1 cellular context compared by ENCODE assay signal in the genomic region with DNA sequence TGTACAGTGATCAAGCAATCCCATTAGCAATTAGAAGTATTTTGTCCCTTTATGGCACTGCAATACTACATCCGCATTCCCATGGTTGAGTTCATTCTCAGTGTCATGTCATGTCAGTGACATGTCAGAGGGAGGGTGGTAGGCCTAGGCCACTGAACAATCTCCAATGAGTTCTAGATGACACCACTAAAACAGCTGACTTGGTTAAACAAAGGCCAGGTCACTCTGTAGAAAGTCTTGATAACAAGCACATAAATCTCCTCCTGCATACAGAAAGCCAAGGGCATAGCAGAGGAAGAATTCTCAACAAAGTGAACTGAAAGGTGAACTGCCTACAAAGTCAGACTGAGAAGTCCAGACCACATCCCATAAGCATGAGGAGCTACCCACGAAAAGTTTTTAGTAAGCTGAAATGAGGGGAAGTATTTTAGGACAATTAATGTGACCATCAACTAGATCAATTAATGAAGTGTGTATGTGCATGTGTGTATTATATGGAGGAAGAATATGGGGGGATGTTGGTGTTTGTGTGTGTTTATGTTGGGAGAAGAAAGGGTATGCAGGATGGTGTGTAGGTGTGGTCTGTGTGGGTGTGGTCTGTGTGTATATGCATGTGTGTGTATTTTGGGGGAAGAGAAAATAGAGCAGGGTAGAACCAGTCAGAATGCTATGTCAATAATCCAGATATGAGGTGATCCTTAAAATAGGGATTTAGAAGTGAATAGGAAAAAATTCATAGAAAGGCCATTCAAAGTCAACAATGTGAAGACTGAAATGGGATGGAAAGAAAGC.
TF ChIP-seq lines count a peak whose summit lies in the region.

No MANE protein-coding gene starts in this region.

TF ChIP-seq in GM12878, 131 proteins besides CTCF, POLR2A, EP300 and RAD21 (continued from another document):
- TF ChIP-seq, protein P1, sequence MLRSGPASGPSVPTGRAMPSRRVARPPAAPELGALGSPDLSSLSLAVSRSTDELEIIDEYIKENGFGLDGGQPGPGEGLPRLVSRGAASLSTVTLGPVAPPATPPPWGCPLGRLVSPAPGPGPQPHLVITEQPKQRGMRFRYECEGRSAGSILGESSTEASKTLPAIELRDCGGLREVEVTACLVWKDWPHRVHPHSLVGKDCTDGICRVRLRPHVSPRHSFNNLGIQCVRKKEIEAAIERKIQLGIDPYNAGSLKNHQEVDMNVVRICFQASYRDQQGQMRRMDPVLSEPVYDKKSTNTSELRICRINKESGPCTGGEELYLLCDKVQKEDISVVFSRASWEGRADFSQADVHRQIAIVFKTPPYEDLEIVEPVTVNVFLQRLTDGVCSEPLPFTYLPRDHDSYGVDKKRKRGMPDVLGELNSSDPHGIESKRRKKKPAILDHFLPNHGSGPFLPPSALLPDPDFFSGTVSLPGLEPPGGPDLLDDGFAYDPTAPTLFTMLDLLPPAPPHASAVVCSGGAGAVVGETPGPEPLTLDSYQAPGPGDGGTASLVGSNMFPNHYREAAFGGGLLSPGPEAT (IDR thresholded peaks at IDR 0.05; ENCODE audit: low read depth): no peak
- TF ChIP-seq SMARCA5 (IDR thresholded peaks at IDR 0.05): no peak
- TF ChIP-seq GABPA (IDR thresholded peaks at IDR 0.05; ENCODE audit: low read depth): no peak
- TF ChIP-seq CBX5 (IDR thresholded peaks at IDR 0.05; ENCODE audit: low read depth): no peak
- TF ChIP-seq, protein P2, sequence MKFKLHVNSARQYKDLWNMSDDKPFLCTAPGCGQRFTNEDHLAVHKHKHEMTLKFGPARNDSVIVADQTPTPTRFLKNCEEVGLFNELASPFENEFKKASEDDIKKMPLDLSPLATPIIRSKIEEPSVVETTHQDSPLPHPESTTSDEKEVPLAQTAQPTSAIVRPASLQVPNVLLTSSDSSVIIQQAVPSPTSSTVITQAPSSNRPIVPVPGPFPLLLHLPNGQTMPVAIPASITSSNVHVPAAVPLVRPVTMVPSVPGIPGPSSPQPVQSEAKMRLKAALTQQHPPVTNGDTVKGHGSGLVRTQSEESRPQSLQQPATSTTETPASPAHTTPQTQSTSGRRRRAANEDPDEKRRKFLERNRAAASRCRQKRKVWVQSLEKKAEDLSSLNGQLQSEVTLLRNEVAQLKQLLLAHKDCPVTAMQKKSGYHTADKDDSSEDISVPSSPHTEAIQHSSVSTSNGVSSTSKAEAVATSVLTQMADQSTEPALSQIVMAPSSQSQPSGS (IDR thresholded peaks at IDR 0.05; ENCODE audit: low read length): peak; percentile 15; the same call in 1 of the 2 replicates
- TF ChIP-seq JUNB (IDR thresholded peaks at IDR 0.05): 0 out of 2 replicates have a peak, but pooled peaks have one; percentile 29
- no peak for TF ChIP-seq HDGF (IDR thresholded peaks at IDR 0.05)
- TF ChIP-seq CEBPB (IDR thresholded peaks at IDR 0.05; ENCODE audit: borderline replicate concordance in 1 of 2, low read depth in 2 of 2, low read length in 2 of 2): no peak
- TF ChIP-seq, protein P3, sequence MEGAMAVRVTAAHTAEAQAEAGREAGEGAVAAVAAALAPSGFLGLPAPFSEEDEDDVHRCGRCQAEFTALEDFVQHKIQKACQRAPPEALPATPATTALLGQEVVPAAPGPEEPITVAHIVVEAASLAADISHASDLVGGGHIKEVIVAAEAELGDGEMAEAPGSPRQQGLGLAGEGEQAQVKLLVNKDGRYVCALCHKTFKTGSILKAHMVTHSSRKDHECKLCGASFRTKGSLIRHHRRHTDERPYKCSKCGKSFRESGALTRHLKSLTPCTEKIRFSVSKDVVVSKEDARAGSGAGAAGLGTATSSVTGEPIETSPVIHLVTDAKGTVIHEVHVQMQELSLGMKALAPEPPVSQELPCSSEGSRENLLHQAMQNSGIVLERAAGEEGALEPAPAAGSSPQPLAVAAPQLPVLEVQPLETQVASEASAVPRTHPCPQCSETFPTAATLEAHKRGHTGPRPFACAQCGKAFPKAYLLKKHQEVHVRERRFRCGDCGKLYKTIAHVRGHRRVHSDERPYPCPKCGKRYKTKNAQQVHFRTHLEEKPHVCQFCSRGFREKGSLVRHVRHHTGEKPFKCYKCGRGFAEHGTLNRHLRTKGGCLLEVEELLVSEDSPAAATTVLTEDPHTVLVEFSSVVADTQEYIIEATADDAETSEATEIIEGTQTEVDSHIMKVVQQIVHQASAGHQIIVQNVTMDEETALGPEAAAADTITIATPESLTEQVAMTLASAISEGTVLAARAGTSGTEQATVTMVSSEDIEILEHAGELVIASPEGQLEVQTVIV (IDR thresholded peaks at IDR 0.05; ENCODE audit: borderline replicate concordance, partially characterized antibody): no peak
- TF ChIP-seq, protein P4, sequence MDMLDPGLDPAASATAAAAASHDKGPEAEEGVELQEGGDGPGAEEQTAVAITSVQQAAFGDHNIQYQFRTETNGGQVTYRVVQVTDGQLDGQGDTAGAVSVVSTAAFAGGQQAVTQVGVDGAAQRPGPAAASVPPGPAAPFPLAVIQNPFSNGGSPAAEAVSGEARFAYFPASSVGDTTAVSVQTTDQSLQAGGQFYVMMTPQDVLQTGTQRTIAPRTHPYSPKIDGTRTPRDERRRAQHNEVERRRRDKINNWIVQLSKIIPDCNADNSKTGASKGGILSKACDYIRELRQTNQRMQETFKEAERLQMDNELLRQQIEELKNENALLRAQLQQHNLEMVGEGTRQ (IDR thresholded peaks at IDR 0.05; ENCODE audit: borderline replicate concordance, low read depth, low read length): no peak
- TF ChIP-seq GATAD2B (conservative IDR thresholded peaks at IDR 0.05; ENCODE audit: low read depth): no peak
- no peak for TF ChIP-seq CHD2 (IDR thresholded peaks at IDR 0.05; ENCODE audit: borderline replicate concordance, low read depth, low read length)
- TF ChIP-seq NBN (IDR thresholded peaks at IDR 0.05): no peak
- peak; percentile 80 for TF ChIP-seq RUNX3 (IDR thresholded peaks at IDR 0.05; ENCODE audit: low read length)
- TF ChIP-seq MEF2B (IDR thresholded peaks at IDR 0.05; ENCODE audit: partially characterized antibody, poor library complexity, severe bottlenecking): no peak
- no peak for TF ChIP-seq ZBED1 (IDR thresholded peaks at IDR 0.05; ENCODE audit: borderline replicate concordance)
- TF ChIP-seq, protein P5, sequence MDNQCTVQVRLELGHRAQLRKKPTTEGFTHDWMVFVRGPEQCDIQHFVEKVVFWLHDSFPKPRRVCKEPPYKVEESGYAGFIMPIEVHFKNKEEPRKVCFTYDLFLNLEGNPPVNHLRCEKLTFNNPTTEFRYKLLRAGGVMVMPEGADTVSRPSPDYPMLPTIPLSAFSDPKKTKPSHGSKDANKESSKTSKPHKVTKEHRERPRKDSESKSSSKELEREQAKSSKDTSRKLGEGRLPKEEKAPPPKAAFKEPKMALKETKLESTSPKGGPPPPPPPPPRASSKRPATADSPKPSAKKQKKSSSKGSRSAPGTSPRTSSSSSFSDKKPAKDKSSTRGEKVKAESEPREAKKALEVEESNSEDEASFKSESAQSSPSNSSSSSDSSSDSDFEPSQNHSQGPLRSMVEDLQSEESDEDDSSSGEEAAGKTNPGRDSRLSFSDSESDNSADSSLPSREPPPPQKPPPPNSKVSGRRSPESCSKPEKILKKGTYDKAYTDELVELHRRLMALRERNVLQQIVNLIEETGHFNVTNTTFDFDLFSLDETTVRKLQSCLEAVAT (IDR thresholded peaks at IDR 0.05): no peak
- TF ChIP-seq, protein P6, sequence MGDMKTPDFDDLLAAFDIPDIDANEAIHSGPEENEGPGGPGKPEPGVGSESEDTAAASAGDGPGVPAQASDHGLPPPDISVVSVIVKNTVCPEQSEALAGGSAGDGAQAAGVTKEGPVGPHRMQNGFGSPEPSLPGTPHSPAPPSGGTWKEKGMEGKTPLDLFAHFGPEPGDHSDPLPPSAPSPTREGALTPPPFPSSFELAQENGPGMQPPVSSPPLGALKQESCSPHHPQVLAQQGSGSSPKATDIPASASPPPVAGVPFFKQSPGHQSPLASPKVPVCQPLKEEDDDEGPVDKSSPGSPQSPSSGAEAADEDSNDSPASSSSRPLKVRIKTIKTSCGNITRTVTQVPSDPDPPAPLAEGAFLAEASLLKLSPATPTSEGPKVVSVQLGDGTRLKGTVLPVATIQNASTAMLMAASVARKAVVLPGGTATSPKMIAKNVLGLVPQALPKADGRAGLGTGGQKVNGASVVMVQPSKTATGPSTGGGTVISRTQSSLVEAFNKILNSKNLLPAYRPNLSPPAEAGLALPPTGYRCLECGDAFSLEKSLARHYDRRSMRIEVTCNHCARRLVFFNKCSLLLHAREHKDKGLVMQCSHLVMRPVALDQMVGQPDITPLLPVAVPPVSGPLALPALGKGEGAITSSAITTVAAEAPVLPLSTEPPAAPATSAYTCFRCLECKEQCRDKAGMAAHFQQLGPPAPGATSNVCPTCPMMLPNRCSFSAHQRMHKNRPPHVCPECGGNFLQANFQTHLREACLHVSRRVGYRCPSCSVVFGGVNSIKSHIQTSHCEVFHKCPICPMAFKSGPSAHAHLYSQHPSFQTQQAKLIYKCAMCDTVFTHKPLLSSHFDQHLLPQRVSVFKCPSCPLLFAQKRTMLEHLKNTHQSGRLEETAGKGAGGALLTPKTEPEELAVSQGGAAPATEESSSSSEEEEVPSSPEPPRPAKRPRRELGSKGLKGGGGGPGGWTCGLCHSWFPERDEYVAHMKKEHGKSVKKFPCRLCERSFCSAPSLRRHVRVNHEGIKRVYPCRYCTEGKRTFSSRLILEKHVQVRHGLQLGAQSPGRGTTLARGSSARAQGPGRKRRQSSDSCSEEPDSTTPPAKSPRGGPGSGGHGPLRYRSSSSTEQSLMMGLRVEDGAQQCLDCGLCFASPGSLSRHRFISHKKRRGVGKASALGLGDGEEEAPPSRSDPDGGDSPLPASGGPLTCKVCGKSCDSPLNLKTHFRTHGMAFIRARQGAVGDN (IDR thresholded peaks at IDR 0.05): no peak
- TF ChIP-seq RB1 (IDR thresholded peaks at IDR 0.05; ENCODE audit: borderline replicate concordance): no peak
